8 cellular contexts compared by ENCODE assay signal in genomic region chr3:128492353-128493220, GRCh38. TPM values are rescaled to one million over a fixed set of nuclear protein-coding genes. Genes with fewer than 3 reads are reported as not detected.
A peak's percentile ranks its signal among the peaks of the same experiment; 100 is the strongest.
DNase-seq lines count a peak whose midpoint lies in the region; ATAC-seq and TF ChIP-seq lines count a peak whose summit lies in the region.

TSS of gene GATA2 (minus strand) at chr3:128493201. CDS start at chr3:128487031, 6,170 bp downstream.

- peak within 1 kb of the TSS; percentile 63 for H3K4me3 Mint-ChIP-seq in WTC11

- H3K9ac ChIP-seq in iPS-18a (ENCODE audit: low read length): no peak within 1 kb of the TSS

- WGBS in thymus: 2% methylated on average over 89 of the region's 89 CpGs

- H3K4me1 ChIP-seq in iPS-18a (ENCODE audit: control insufficient read depth, low read depth, low read length) (peaks cover 16% of the 10 kb centered on the region), thymus (ENCODE audit: control insufficient read depth, insufficient read depth, low read length) (peaks cover 12% of the 10 kb centered on the region)

- H3K4me1 Mint-ChIP-seq in WTC11: peaks cover 40% of the 10 kb centered on the region

- H3K27ac ChIP-seq in iPS-18a (ENCODE audit: low read length) (no peak within 1 kb of the TSS), thymus (ENCODE audit: low read depth) (no peak within 1 kb of the TSS)

- no peaks in the 10 kb centered on the region for H3K9me3 ChIP-seq in iPS-18a (ENCODE audit: control insufficient read depth, low read depth, low read length)
- H3K9me3 ChIP-seq in thymus (ENCODE audit: control insufficient read depth): peaks cover 3% of the 10 kb centered on the region

- no peak for ATAC-seq in WTC11
- ATAC-seq in HG03159 (IDR thresholded peaks at IDR 0.05; ENCODE audit: unreplicated experiment): no peak

- H3K36me3 ChIP-seq in iPS-18a (ENCODE audit: control insufficient read depth, low read depth, low read length): no peaks in the 10 kb centered on the region
- H3K36me3 ChIP-seq in thymus (ENCODE audit: control insufficient read depth, insufficient read depth): no peaks in the 10 kb centered on the region

- H3K9me3 Mint-ChIP-seq in WTC11: no peaks in the 10 kb centered on the region

- peaks cover 100% of the 10 kb centered on the region for H3K27me3 Mint-ChIP-seq in WTC11 (ENCODE audit: low read depth)

- TF ChIP-seq CTCF in WTC11 (IDR thresholded peaks at IDR 0.05): no peak

- CTCF ChIA-PET in WTC11 (lab: Charles Lee): interaction anchor here (0.7 to 3.6 kb wide), 6 partner anchors 8 to 116 kb away, joined by 3 to 14 read pairs (median 5); no protein-coding TSS in a partner anchor

- no peak within 1 kb of the TSS for H3K27ac Mint-ChIP-seq in WTC11

- no peaks in the 10 kb centered on the region for H3K36me3 Mint-ChIP-seq in WTC11

- peak within 1 kb of the TSS; percentile 30 for H3K4me3 ChIP-seq in iPS-18a (ENCODE audit: low read length)
- H3K4me3 ChIP-seq in thymus (ENCODE audit: low read length): peak within 1 kb of the TSS; percentile 35

- POLR2A ChIA-PET in WTC11 (lab: Charles Lee): no interaction called here

- H3K27me3 ChIP-seq in iPS-18a (ENCODE audit: control insufficient read depth, insufficient read depth, low read length) (peaks cover 100% of the 10 kb centered on the region), thymus (ENCODE audit: control insufficient read depth, insufficient read depth) (peaks cover 91% of the 10 kb centered on the region)

- peak; percentile 55 for DNase-seq in activated T-cell treated with anti-CD3 and anti-CD28 coated beads, Interleukin-2, amount 50 U/mL, for 1 hour
- DNase-seq in activated T-cell treated with anti-CD3 and anti-CD28 coated beads for 4 hours (no peak), WTC11 (ENCODE audit: low spot score) (peak; percentile 48), superior temporal gyrus (ENCODE audit: extremely low spot score) (no peak), NCI-H2171 treated with DMSO at 0.1 percent for 48 hours (lab: John Stamatoyannopoulos, UW) (no peak)

TF ChIP-seq in WTC11, 78 proteins besides CTCF, POLR2A, EP300 and RAD21:
- 0 out of 2 replicates have a peak, but pooled peaks have one; percentile 12 for TF ChIP-seq GABPB1 (CRISPR knock-in tag; IDR thresholded peaks at IDR 0.05)
- TF ChIP-seq, protein P1, sequence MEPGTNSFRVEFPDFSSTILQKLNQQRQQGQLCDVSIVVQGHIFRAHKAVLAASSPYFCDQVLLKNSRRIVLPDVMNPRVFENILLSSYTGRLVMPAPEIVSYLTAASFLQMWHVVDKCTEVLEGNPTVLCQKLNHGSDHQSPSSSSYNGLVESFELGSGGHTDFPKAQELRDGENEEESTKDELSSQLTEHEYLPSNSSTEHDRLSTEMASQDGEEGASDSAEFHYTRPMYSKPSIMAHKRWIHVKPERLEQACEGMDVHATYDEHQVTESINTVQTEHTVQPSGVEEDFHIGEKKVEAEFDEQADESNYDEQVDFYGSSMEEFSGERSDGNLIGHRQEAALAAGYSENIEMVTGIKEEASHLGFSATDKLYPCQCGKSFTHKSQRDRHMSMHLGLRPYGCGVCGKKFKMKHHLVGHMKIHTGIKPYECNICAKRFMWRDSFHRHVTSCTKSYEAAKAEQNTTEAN (CRISPR knock-in tag; IDR thresholded peaks at IDR 0.05): no peak

RNA-seq across cellular contexts. Expression of gene GATA2, which starts in this region (rescaled TPM):
- 1.3 to 1.6 TPM (median 1.5 TPM) in 3 replicates for total RNA-seq in WTC11 (2021)
- polyA plus RNA-seq in thymus: 5.1 TPM

Comparison
In these comparisons a context has a peak if more than half of its experiments do, and no peak if none do; other contexts are left out.
1. DNase-seq: peak in activated T-cell treated with anti-CD3 and anti-CD28 coated beads, Interleukin-2, amount 50 U/mL, for 1 hour (single experiment) and WTC11 (single experiment); none in activated T-cell treated with anti-CD3 and anti-CD28 coated beads for 4 hours (single experiment), superior temporal gyrus (single experiment) and NCI-H2171 treated with DMSO at 0.1 percent for 48 hours (single experiment).